Comparison of ENCODE assay signal across 12 cellular contexts in the genomic region with DNA sequence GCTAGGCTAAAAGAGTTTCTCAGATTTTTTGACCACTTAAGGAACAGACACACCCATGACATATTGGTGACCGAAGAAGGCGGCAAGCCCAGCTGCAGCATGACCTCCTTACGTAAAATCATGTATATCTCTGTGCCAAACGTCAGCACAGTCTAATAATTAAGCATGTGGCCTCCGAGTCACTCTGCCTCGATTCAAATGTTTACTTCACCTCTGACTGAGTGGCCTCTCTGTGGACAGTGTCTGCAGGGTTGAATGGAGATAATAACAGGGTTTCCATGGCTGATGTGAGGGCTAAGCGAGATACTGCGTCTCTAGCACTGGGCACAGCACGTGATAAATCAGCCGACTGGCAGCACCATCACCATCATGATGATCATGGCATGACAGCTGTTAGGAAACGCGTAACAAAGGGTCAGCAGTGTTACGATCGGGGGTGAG.
DNase-seq lines count a peak whose midpoint lies in the region; ATAC-seq and TF ChIP-seq lines count a peak whose summit lies in the region.
"Had no signal": no experiment of that assay in that cellular context is flagged by ENCODE, and none has a peak within 500 bp of the region (broad histone marks: within the 10 kb centered on the region; RNA-seq: fewer than 3 reads in every experiment).

No MANE protein-coding gene starts in this region.

- peak overlapping the region in 1 of 2 donors; percentile 69 for H3K27ac Mint-ChIP-seq in activated naive CD4-positive, alpha-beta T cell treated with anti-CD3 and anti-CD28 coated beads, Interleukin-2, amount 50 U/mL, for 72 hours
- H3K27ac Mint-ChIP-seq: activated B cell treated with CpG ODN at 0.5 μM for 24 hours; activated T-helper 1 cell treated with anti-CD3 and anti-CD28 coated beads, Interleukin-12 subunit alpha, Interleukin-12 subunit beta, Interleukin-2, Interleukin-4 antibody, amounts not matched to agents 30 ng/mL and 10 ng/mL and 1 ng/mL, durations not matched to agents 14 hours and 24 hours and 36 hours; B cell had no signal

- H3K27ac ChIP-seq in hepatocyte, result peak overlapping the region; percentile 3

- DNase-seq in Caki2 (ENCODE audit: low read depth) (peak; percentile 16), cardiac fibroblast (ENCODE audit: low read depth in 2 of 2) (peak; percentile 23 to 44), hepatocyte (ENCODE audit: low spot score) (no peak), renal cortical epithelial cell (ENCODE audit: low read depth) (peak; percentile 30), DMS 273 treated with DMSO at 0.1 percent for 48 hours (lab: John Stamatoyannopoulos, UW) (no peak)
- DNase-seq in activated naive CD4-positive, alpha-beta T cell treated with anti-CD3 and anti-CD28 coated beads, Interleukin-2, amount 50 U/mL, for 72 hours (ENCODE audit: low spot score in 2 of 2), result no peak
- DNase-seq: activated B cell treated with CpG ODN at 0.5 μM for 24 hours, NCI-H1092 had no signal

- H3K4me3 ChIP-seq in cardiac fibroblast (replicated peaks in 1 of 2; ENCODE audit: low read depth in 2 of 2, low read length in 2 of 2), result peak overlapping the region in 1 of 2 donors; percentile 18
- H3K4me3 ChIP-seq in hepatocyte, result no peak overlapping the region

- H3K9me2 ChIP-seq in hepatocyte (replicated peaks; ENCODE audit: insufficient read depth), result no peaks in the 10 kb centered on the region

- no peaks in the 10 kb centered on the region for H3K36me3 ChIP-seq in hepatocyte (replicated peaks; ENCODE audit: insufficient read depth, low read depth)

- no peak overlapping the region for H2AFZ ChIP-seq in hepatocyte

- WGBS in hepatocyte (ENCODE audit: low lambda C conversion rate, missing lambda C conversion rate), result 64% methylated on average over 14 of the region's 14 CpGs

- peaks cover 9% of the 10 kb centered on the region for H3K79me2 ChIP-seq in hepatocyte

- ATAC-seq in GM21515 (IDR thresholded peaks at IDR 0.05; ENCODE audit: unreplicated experiment), result no peak
- ATAC-seq in HG03442 (IDR thresholded peaks at IDR 0.05; ENCODE audit: unreplicated experiment), result no peak
- ATAC-seq in activated naive CD4-positive, alpha-beta T cell treated with anti-CD3 and anti-CD28 coated beads, Interleukin-2, amount 50 U/mL, for 72 hours, result no peak

- H3K36me3 Mint-ChIP-seq in activated naive CD4-positive, alpha-beta T cell treated with anti-CD3 and anti-CD28 coated beads, Interleukin-2, amount 50 U/mL, for 72 hours, result no peaks in the 10 kb centered on the region

- peaks cover 0 to 6% of the 10 kb centered on the region in 2 donors for H3K9me3 Mint-ChIP-seq in activated naive CD4-positive, alpha-beta T cell treated with anti-CD3 and anti-CD28 coated beads, Interleukin-2, amount 50 U/mL, for 72 hours
- H3K9me3 Mint-ChIP-seq: activated T-helper 1 cell treated with anti-CD3 and anti-CD28 coated beads, Interleukin-12 subunit alpha, Interleukin-12 subunit beta, Interleukin-2, Interleukin-4 antibody, amounts not matched to agents 30 ng/mL and 10 ng/mL and 1 ng/mL, durations not matched to agents 14 hours and 24 hours and 36 hours had no signal

- H3K4me1 ChIP-seq in hepatocyte (ENCODE audit: insufficient read depth), result no peaks in the 10 kb centered on the region

- peak overlapping the region; percentile 39 for H3K4me2 ChIP-seq in hepatocyte

- H3K27me3 ChIP-seq in hepatocyte, result no peaks in the 10 kb centered on the region

- H4K20me1 ChIP-seq in hepatocyte (ENCODE audit: insufficient read depth, poor library complexity, severe bottlenecking), result peaks cover 6% of the 10 kb centered on the region

- in situ Hi-C loops in Caki2 (cut with HindIII; ENCODE audit: low pct_unique_long_range_greater_than_20kb, low sequenced_read_pairs), result no loop called here

- no peak for TF ChIP-seq CTCF in cardiac fibroblast (IDR thresholded peaks at IDR 0.05; ENCODE audit: low read depth, low read length)
- TF ChIP-seq CTCF in hepatocyte (IDR thresholded peaks at IDR 0.05; ENCODE audit: poor library complexity), result no peak

- H3K9me3 ChIP-seq in hepatocyte (ENCODE audit: low read depth), result no peaks in the 10 kb centered on the region

Comparison
In these comparisons a context has a peak if more than half of its experiments do, and no peak if none do; other contexts are left out.
1. DNase-seq: peak in Caki2 (single experiment), cardiac fibroblast (2 of 2) and renal cortical epithelial cell (single experiment); none in hepatocyte (single experiment), DMS 273 treated with DMSO at 0.1 percent for 48 hours (single experiment) and activated naive CD4-positive, alpha-beta T cell treated with anti-CD3 and anti-CD28 coated beads, Interleukin-2, amount 50 U/mL, for 72 hours (0 of 2).